Comparison of ENCODE assay signal across 8 cellular contexts in the genomic region with DNA sequence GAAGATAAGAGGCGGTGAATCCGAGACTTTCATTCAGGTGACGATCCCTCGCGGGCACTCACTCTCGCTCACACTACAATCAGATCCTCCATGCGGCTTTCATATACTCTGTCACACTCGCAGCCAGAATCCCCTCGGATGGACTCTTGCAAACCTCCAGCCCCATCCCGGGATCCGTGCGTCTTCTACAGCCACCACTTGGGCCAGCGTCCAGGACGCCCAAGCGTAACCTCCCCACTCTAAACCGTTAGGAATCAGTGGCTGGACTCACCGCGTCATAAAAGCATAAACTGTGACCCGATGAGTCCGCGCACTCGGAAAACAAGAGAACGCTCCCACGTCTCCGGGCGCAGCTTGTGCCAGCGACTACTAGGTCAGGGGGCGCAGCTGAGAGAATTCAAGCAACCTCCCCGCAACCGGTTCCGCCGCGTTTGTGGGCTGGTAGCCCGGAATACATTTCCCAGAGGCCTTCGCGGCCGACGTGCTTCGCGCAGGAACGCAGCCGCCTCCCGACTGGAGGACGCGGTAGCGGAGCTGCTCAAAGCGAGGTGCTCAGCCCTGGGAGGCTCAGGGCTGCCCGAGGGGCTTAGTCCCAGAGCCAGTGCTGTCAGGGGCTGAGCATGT. TPM values are rescaled to one million over a fixed set of nuclear protein-coding genes. Genes with fewer than 3 reads are reported as not detected.
DNase-seq lines count a peak whose midpoint lies in the region; ATAC-seq and TF ChIP-seq lines count a peak whose summit lies in the region.

No MANE protein-coding gene starts in this region.

- H3K4me2 ChIP-seq in MM.1S (ENCODE audit: low read depth, low read length): no peak overlapping the region

- H3K36me3 ChIP-seq in esophagus (ENCODE audit: control insufficient read depth in 2 of 2, insufficient read depth in 2 of 2, low read length in 1 of 2) (peaks cover 0 to 5% of the 10 kb centered on the region in 2 donors), mucosa of descending colon (ENCODE audit: low read depth) (no peaks in the 10 kb centered on the region), MM.1S (replicated peaks; ENCODE audit: insufficient read depth, low read length) (no peaks in the 10 kb centered on the region)

- TF ChIP-seq CTCF in mucosa of descending colon (IDR thresholded peaks at IDR 0.05) (no peak), MM.1S (IDR thresholded peaks at IDR 0.05; ENCODE audit: low read length) (no peak)

- H4K20me1 ChIP-seq in MM.1S (ENCODE audit: insufficient read depth, low read length): no peaks in the 10 kb centered on the region

- DNase-seq in NCI-H82 (lab: John Stamatoyannopoulos, UW) (peak; percentile 94), mucosa of descending colon (peak; percentile 84 to 86 (median 84)), MM.1S (no peak)
- peak; percentile 75 for DNase-seq in activated T-cell treated with anti-CD3 and anti-CD28 coated beads, Interleukin-2, amount 50 U/mL, for 4 hours
- peak; percentile 62 to 73 for DNase-seq in stimulated activated CD8-positive, alpha-beta memory T cell treated with anti-CD3 and anti-CD28 coated beads, Interleukin-15, amount 100 ng/mL, for 4 hours (ENCODE audit: low read depth in 2 of 2)

- H3K9ac ChIP-seq in MM.1S (ENCODE audit: low read length): no peak overlapping the region

- H3K79me2 ChIP-seq in MM.1S (ENCODE audit: low read length): no peaks in the 10 kb centered on the region

- peak; percentile 95 to 96 for ATAC-seq in activated T-cell treated with anti-CD3 and anti-CD28 coated beads, Interleukin-2, amount 50 U/mL, for 4 hours
- peak; percentile 98 for ATAC-seq in mucosa of descending colon
- no peak for ATAC-seq in HG02973 (IDR thresholded peaks at IDR 0.05; ENCODE audit: unreplicated experiment)

- no peaks in the 10 kb centered on the region for H3K4me1 ChIP-seq in esophagus (ENCODE audit: control insufficient read depth in 2 of 2, insufficient read depth in 2 of 2, low read length in 1 of 2)
- no peaks in the 10 kb centered on the region for H3K4me1 ChIP-seq in mucosa of descending colon (ENCODE audit: low read depth)
- no peaks in the 10 kb centered on the region for H3K4me1 ChIP-seq in MM.1S (ENCODE audit: low read length)

- peaks cover 9% of the 10 kb centered on the region for H3K9me3 Mint-ChIP-seq in activated T-cell treated with anti-CD3 and anti-CD28 coated beads, Interleukin-2, amount 50 U/mL, for 4 hours

- H3K36me3 Mint-ChIP-seq in activated T-cell treated with anti-CD3 and anti-CD28 coated beads, Interleukin-2, amount 50 U/mL, for 4 hours (ENCODE audit: insufficient read depth): peaks cover 10% of the 10 kb centered on the region

- H3K4me3 Mint-ChIP-seq in activated T-cell treated with anti-CD3 and anti-CD28 coated beads, Interleukin-2, amount 50 U/mL, for 4 hours: peak overlapping the region; percentile 92

- H3K9me3 ChIP-seq in esophagus (ENCODE audit: control insufficient read depth in 2 of 2, insufficient read depth in 1 of 2, low read depth in 1 of 2, low read length in 1 of 2) (peaks cover 0 to 13% of the 10 kb centered on the region in 2 donors), mucosa of descending colon (peaks cover 5% of the 10 kb centered on the region), MM.1S (replicated peaks; ENCODE audit: insufficient read depth, low read length) (no peaks in the 10 kb centered on the region)

- 1 to 2% methylated on average over 48 of the region's 48 CpGs for WGBS in esophagus, 2 donors

- H3K27me3 ChIP-seq in esophagus (ENCODE audit: control insufficient read depth in 1 of 2, insufficient read depth in 2 of 2, low read length in 2 of 2) (no peaks in the 10 kb centered on the region), MM.1S (replicated peaks; ENCODE audit: insufficient read depth, low read length) (no peaks in the 10 kb centered on the region; the same call in 1 of the 2 replicates)

- no peaks in the 10 kb centered on the region for H3F3A ChIP-seq in MM.1S (ENCODE audit: insufficient read depth, low read length)

- H3K9me2 ChIP-seq in MM.1S (replicated peaks; ENCODE audit: insufficient read depth, low read length): no peaks in the 10 kb centered on the region

- no peak overlapping the region for H2AFZ ChIP-seq in MM.1S (ENCODE audit: low read length)

- H3K4me1 Mint-ChIP-seq in activated T-cell treated with anti-CD3 and anti-CD28 coated beads, Interleukin-2, amount 50 U/mL, for 4 hours (ENCODE audit: low read depth): peaks cover 12% of the 10 kb centered on the region

- no peaks in the 10 kb centered on the region for H3K27me3 Mint-ChIP-seq in activated T-cell treated with anti-CD3 and anti-CD28 coated beads, Interleukin-2, amount 50 U/mL, for 4 hours (ENCODE audit: low read depth)

- H3K4me3 ChIP-seq in GM08714 (ENCODE audit: low read length): peak overlapping the region; percentile 44; the same call in 1 of the 2 replicates
- peak overlapping the region; percentile 58 to 59 for H3K4me3 ChIP-seq in esophagus (ENCODE audit: low read depth in 1 of 2, low read length in 2 of 2)
- peak overlapping the region; percentile 9 for H3K4me3 ChIP-seq in mucosa of descending colon
- H3K4me3 ChIP-seq in MM.1S (ENCODE audit: low read length): no peak overlapping the region

- intact Hi-C loops in mucosa of descending colon (cut with DNase I, micrococcal nuclease): no loop called here

- H3K27ac ChIP-seq in esophagus (ENCODE audit: low read depth in 2 of 2, low read length in 1 of 2) (peak overlapping the region; percentile 45 to 76), MM.1S (ENCODE audit: low read length) (no peak overlapping the region)

RNA-seq across cellular contexts. Expression of gene ZNF607, which starts 27.6 kb away (rescaled TPM):
- total RNA-seq in activated T-cell treated with anti-CD3 and anti-CD28 coated beads, Interleukin-2, amount 50 U/mL, for 4 hours: 1 to 10 TPM; 3.8 to 4.6 (median 4.0) TPM
- 1 to 10 TPM; 2.1 to 2.5 TPM for polyA plus RNA-seq in esophagus
- total RNA-seq in mucosa of descending colon: 10 to 100 TPM in 1 of 3 donors, 1 to 10 TPM in 2; 6.2 to 12.8 (median 6.8) TPM

RNA-seq across cellular contexts. Expression of gene ZFP30, which starts 36.7 kb away (rescaled TPM):
- total RNA-seq in activated T-cell treated with anti-CD3 and anti-CD28 coated beads, Interleukin-2, amount 50 U/mL, for 4 hours: 1 to 10 TPM; 4.1 to 4.2 (median 4.1) TPM
- 1 to 10 TPM; 2.2 to 2.7 TPM for polyA plus RNA-seq in esophagus
- total RNA-seq in mucosa of descending colon: 10 to 100 TPM in 2 of 3 donors, 1 to 10 TPM in 1; 8.2 to 14.7 (median 11.0) TPM
